ENCODE assay signal across 8 cellular contexts in the genomic region with DNA sequence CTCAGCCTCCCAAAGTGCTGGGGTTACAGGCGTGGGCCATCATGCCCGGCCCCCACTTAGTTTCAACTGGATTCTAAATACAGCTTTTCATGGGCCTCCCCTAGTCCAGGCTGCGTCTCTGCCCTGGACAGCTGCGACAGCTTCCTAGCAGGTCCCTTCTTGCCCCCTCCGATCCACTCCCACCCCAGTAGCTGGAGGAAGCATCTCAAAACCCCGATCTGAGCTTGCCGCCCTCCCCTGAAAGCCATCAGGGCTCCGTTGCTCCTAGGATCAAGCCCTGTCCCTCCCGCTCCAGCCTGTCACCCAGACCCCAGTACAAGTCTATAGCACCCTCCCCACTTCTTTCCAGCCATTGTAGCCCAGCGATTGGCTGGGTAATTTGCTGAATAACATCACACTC.
A peak's percentile ranks its signal among the peaks of the same experiment; 100 is the strongest.
DNase-seq lines count a peak whose midpoint lies in the region; ATAC-seq and TF ChIP-seq lines count a peak whose summit lies in the region.

No MANE protein-coding gene starts in this region.

- no peak for DNase-seq in activated CD8-positive, alpha-beta memory T cell treated with anti-CD3 and anti-CD28 coated beads, Interleukin-2, amount 10 ng/mL, durations not matched to agents 7 days and 5 days
- no peak for DNase-seq in activated CD8-positive, alpha-beta memory T cell treated with anti-CD3 and anti-CD28 coated beads for 24 hours
- DNase-seq in stimulated activated naive B cell treated with anti-CD40 and anti-IgM and Interleukin-4, amounts not matched to agents 10 μg/mL and 1 μg/mL and 100 μg/mL, for 72 hours, result no peak
- DNase-seq in GM13977 (ENCODE audit: low spot score), result no peak
- DNase-seq in SW480 (ENCODE audit: low spot score), result no peak

- peak overlapping the region; percentile 81 for H3K4me3 Mint-ChIP-seq in activated CD8-positive, alpha-beta memory T cell treated with anti-CD3 and anti-CD28 coated beads, Interleukin-2, amount 10 ng/mL, durations not matched to agents 7 days and 5 days
- peak overlapping the region; percentile 83 to 93 (median 88) for H3K4me3 Mint-ChIP-seq in brain
- peak overlapping the region; percentile 88 to 95 for H3K4me3 Mint-ChIP-seq in stimulated activated naive B cell treated with anti-CD40 and anti-IgM and Interleukin-4, amounts not matched to agents 10 μg/mL and 1 μg/mL and 100 μg/mL, for 72 hours

- no peak overlapping the region for H3K27ac Mint-ChIP-seq in activated CD8-positive, alpha-beta memory T cell treated with anti-CD3 and anti-CD28 coated beads, Interleukin-2, amount 10 ng/mL, durations not matched to agents 7 days and 5 days
- peak overlapping the region in 3 of 5 experiments; percentile 48 to 87 (median 84) for H3K27ac Mint-ChIP-seq in brain
- H3K27ac Mint-ChIP-seq in stimulated activated naive B cell treated with anti-CD40 and anti-IgM and Interleukin-4, amounts not matched to agents 10 μg/mL and 1 μg/mL and 100 μg/mL, for 72 hours, result peak overlapping the region; percentile 65

- TF ChIP-seq CTCF in brain (conservative IDR thresholded peaks at IDR 0.05) (no peak), GM13977 (IDR thresholded peaks at IDR 0.05; ENCODE audit: extremely low read depth, insufficient read depth, missing control alignments) (no peak)

- H3K9me3 Mint-ChIP-seq in activated CD8-positive, alpha-beta memory T cell treated with anti-CD3 and anti-CD28 coated beads, Interleukin-2, amount 10 ng/mL, durations not matched to agents 7 days and 5 days (ENCODE audit: low read depth), result no peaks in the 10 kb centered on the region
- H3K9me3 Mint-ChIP-seq in brain, result no peaks in the 10 kb centered on the region
- no peaks in the 10 kb centered on the region for H3K9me3 Mint-ChIP-seq in stimulated activated naive B cell treated with anti-CD40 and anti-IgM and Interleukin-4, amounts not matched to agents 10 μg/mL and 1 μg/mL and 100 μg/mL, for 72 hours

- in situ Hi-C loops in GM13977 (cut with MboI; ENCODE audit: low pct_unique_long_range_greater_than_20kb, low sequenced_read_pairs, unreplicated experiment), result loop anchor here (10.0 kb wide), 1 partner anchor 161 kb away; no protein-coding TSS in a partner anchor

- H3K27me3 Mint-ChIP-seq in activated CD8-positive, alpha-beta memory T cell treated with anti-CD3 and anti-CD28 coated beads, Interleukin-2, amount 10 ng/mL, durations not matched to agents 7 days and 5 days, result no peaks in the 10 kb centered on the region
- peaks cover 3% of the 10 kb centered on the region for H3K27me3 Mint-ChIP-seq in brain
- no peaks in the 10 kb centered on the region for H3K27me3 Mint-ChIP-seq in stimulated activated naive B cell treated with anti-CD40 and anti-IgM and Interleukin-4, amounts not matched to agents 10 μg/mL and 1 μg/mL and 100 μg/mL, for 72 hours

- ATAC-seq in activated CD8-positive, alpha-beta memory T cell treated with anti-CD3 and anti-CD28 coated beads, Interleukin-2, amount 10 ng/mL, durations not matched to agents 7 days and 5 days, result no peak
- ATAC-seq in HG03175 (IDR thresholded peaks at IDR 0.05; ENCODE audit: unreplicated experiment), result peak; percentile 2
- ATAC-seq in stimulated activated naive B cell treated with anti-CD40 and anti-IgM and Interleukin-4, amounts not matched to agents 10 μg/mL and 1 μg/mL and 100 μg/mL, for 72 hours (replicated peaks), result peak; percentile 3 to 4
- no peak for ATAC-seq in esophagus mucosa

- CTCF ChIA-PET in activated CD8-positive, alpha-beta memory T cell treated with anti-CD3 and anti-CD28 coated beads, Interleukin-2, amount 10 ng/mL, durations not matched to agents 7 days and 5 days (lab: Charles Lee), result interaction anchor here (0.6 to 3.1 kb wide), 56 partner anchors 9 to 902 kb away, joined by 3 to 50 read pairs (median 5); a partner anchor contains a TSS

- no peaks in the 10 kb centered on the region for H3K36me3 Mint-ChIP-seq in activated CD8-positive, alpha-beta memory T cell treated with anti-CD3 and anti-CD28 coated beads, Interleukin-2, amount 10 ng/mL, durations not matched to agents 7 days and 5 days
- H3K36me3 Mint-ChIP-seq in brain, result peaks cover 31% of the 10 kb centered on the region
- H3K36me3 Mint-ChIP-seq in stimulated activated naive B cell treated with anti-CD40 and anti-IgM and Interleukin-4, amounts not matched to agents 10 μg/mL and 1 μg/mL and 100 μg/mL, for 72 hours, result peaks cover 7 to 11% of the 10 kb centered on the region in 2 donors

- peaks cover 10% of the 10 kb centered on the region for H3K4me1 Mint-ChIP-seq in activated CD8-positive, alpha-beta memory T cell treated with anti-CD3 and anti-CD28 coated beads, Interleukin-2, amount 10 ng/mL, durations not matched to agents 7 days and 5 days
- peaks cover 30% of the 10 kb centered on the region for H3K4me1 Mint-ChIP-seq in brain
- H3K4me1 Mint-ChIP-seq in stimulated activated naive B cell treated with anti-CD40 and anti-IgM and Interleukin-4, amounts not matched to agents 10 μg/mL and 1 μg/mL and 100 μg/mL, for 72 hours, result peaks cover 8 to 14% of the 10 kb centered on the region in 2 donors

Comparison
In these comparisons a context has a peak if more than half of its experiments do, and no peak if none do; other contexts are left out.
1. ATAC-seq: peak in HG03175 (single experiment) and stimulated activated naive B cell treated with anti-CD40 and anti-IgM and Interleukin-4, amounts not matched to agents 10 μg/mL and 1 μg/mL and 100 μg/mL, for 72 hours (2 of 2); none in activated CD8-positive, alpha-beta memory T cell treated with anti-CD3 and anti-CD28 coated beads, Interleukin-2, amount 10 ng/mL, durations not matched to agents 7 days and 5 days (single experiment) and esophagus mucosa (single experiment).
2. Peak in every context shown above with its lines, with median percentiles within 50 percentile points of each other: H3K4me3 Mint-ChIP-seq.